Comparison of ENCODE assay signal across 10 cellular contexts in genomic region chr3:71392277-71392676, GRCh38.
DNase-seq lines count a peak whose midpoint lies in the region; ATAC-seq and TF ChIP-seq lines count a peak whose summit lies in the region.
"Had no signal": no experiment of that assay in that cellular context is flagged by ENCODE, and none has a peak within 500 bp of the region (broad histone marks: within the 10 kb centered on the region; RNA-seq: fewer than 3 reads in every experiment).

No MANE protein-coding gene starts in this region.

- 81% methylated on average over 3 of the region's 3 CpGs for WGBS in suprapubic skin

- H3K27ac ChIP-seq in SK-N-MC (peak overlapping the region; percentile 89), suprapubic skin (no peak overlapping the region), colonic mucosa (no peak overlapping the region)

- TF ChIP-seq CTCF in suprapubic skin (IDR thresholded peaks at IDR 0.05) (no peak), colonic mucosa (IDR thresholded peaks at IDR 0.05) (no peak)

- H3K36me3 ChIP-seq in SK-N-MC (ENCODE audit: insufficient read depth, low read length) (no peaks in the 10 kb centered on the region), suprapubic skin (no peaks in the 10 kb centered on the region), colonic mucosa (no peaks in the 10 kb centered on the region)

- ATAC-seq in GM19351 (IDR thresholded peaks at IDR 0.05; ENCODE audit: unreplicated experiment) (peak; percentile 88), HG03066 (IDR thresholded peaks at IDR 0.05; ENCODE audit: low read depth, unreplicated experiment) (peak; percentile 78)
- ATAC-seq: mucosa of descending colon had no signal

- peak overlapping the region; percentile 37 for H3K9ac ChIP-seq in SK-N-MC (ENCODE audit: insufficient read length)
- H3K9ac ChIP-seq in colonic mucosa (ENCODE audit: low read depth in 2 of 2, low read length in 2 of 2), result no peak overlapping the region

- intact Hi-C loops in colonic mucosa (cut with DNase I), result no loop called here

- no peak for TF ChIP-seq POLR2A in suprapubic skin (IDR thresholded peaks at IDR 0.05)

- peak overlapping the region; percentile 38 for H3K4me3 ChIP-seq in SK-N-MC
- no peak overlapping the region for H3K4me3 ChIP-seq in suprapubic skin
- H3K4me3 ChIP-seq in colonic mucosa, result no peak overlapping the region
- H3K4me3 ChIP-seq: mucosa of descending colon had no signal

- H3K9me3 ChIP-seq in SK-N-MC (ENCODE audit: low read depth, low read length) (no peaks in the 10 kb centered on the region), suprapubic skin (no peaks in the 10 kb centered on the region), colonic mucosa (no peaks in the 10 kb centered on the region)
- H3K9me3 ChIP-seq: mucosa of descending colon had no signal

- DNase-seq in CD1c-positive myeloid dendritic cell (ENCODE audit: extremely low spot score) (peak; percentile 85), SK-N-MC (ENCODE audit: low read depth, low spot score) (no peak), suprapubic skin (ENCODE audit: low spot score in 2 of 2) (no peak), HPDE6-E6E7 (ENCODE audit: extremely low spot score) (no peak), NCI-H1930 (lab: John Stamatoyannopoulos, UW) (no peak), colonic mucosa (no peak)
- DNase-seq: DMS79, mucosa of descending colon had no signal

- H3K4me1 ChIP-seq in suprapubic skin, result peaks cover 15% of the 10 kb centered on the region
- peaks cover 4% of the 10 kb centered on the region for H3K4me1 ChIP-seq in colonic mucosa

- TF ChIP-seq EP300 in suprapubic skin (IDR thresholded peaks at IDR 0.05), result no peak

- H3K27me3 ChIP-seq in suprapubic skin (no peaks in the 10 kb centered on the region), colonic mucosa (no peaks in the 10 kb centered on the region)
